In genomic region chr3:192917258-192917507, GRCh38 we compare ENCODE assay signal across 8 cellular contexts. TPM values are rescaled to one million over a fixed set of nuclear protein-coding genes. Genes with fewer than 3 reads are reported as not detected.
A peak's percentile ranks its signal among the peaks of the same experiment; 100 is the strongest.
DNase-seq lines count a peak whose midpoint lies in the region; ATAC-seq and TF ChIP-seq lines count a peak whose summit lies in the region.

No MANE protein-coding gene starts in this region.

- peak overlapping the region; percentile 72 for H3K4me3 Mint-ChIP-seq in natural killer cell

- H4K20me1 ChIP-seq in PC-3 (ENCODE audit: low read length) (peaks cover 30% of the 10 kb centered on the region), Karpas-422 (ENCODE audit: insufficient read depth, low read depth, low read length) (no peaks in the 10 kb centered on the region)

- H3K9ac ChIP-seq in PC-3 (ENCODE audit: low read length) = peak overlapping the region; percentile 96
- no peak overlapping the region for H3K9ac ChIP-seq in Karpas-422 (ENCODE audit: low read length)

- peak; percentile 55 for DNase-seq in GM20000 (ENCODE audit: low spot score)
- no peak for DNase-seq in PC-3
- DNase-seq in coronary artery (ENCODE audit: low spot score) = no peak
- no peak for DNase-seq in natural killer cell
- no peak for DNase-seq in Karpas-422
- no peak for DNase-seq in NCI-H774 (lab: John Stamatoyannopoulos, UW)

- no peaks in the 10 kb centered on the region for H3K27me3 ChIP-seq in ACC112 (ENCODE audit: insufficient read depth, low read length)
- no peaks in the 10 kb centered on the region for H3K27me3 ChIP-seq in PC-3 (ENCODE audit: low read length)
- no peaks in the 10 kb centered on the region for H3K27me3 ChIP-seq in Karpas-422 (ENCODE audit: low read length)

- H3K27me3 Mint-ChIP-seq in natural killer cell (ENCODE audit: low read depth in 2 of 2) = peaks cover 57 to 64% of the 10 kb centered on the region in 2 donors

- TF ChIP-seq CTCF in GM20000 (IDR thresholded peaks at IDR 0.05; ENCODE audit: extremely low read depth, missing control alignments) = no peak
- TF ChIP-seq CTCF in PC-3 (conservative IDR thresholded peaks at IDR 0.05; ENCODE audit: low read depth, low read length) = no peak
- no peak for TF ChIP-seq CTCF in coronary artery (IDR thresholded peaks at IDR 0.05)
- TF ChIP-seq CTCF in natural killer cell (IDR thresholded peaks at IDR 0.05) = no peak

- H3F3A ChIP-seq in PC-3 (ENCODE audit: low read length, unreplicated experiment) = no peaks in the 10 kb centered on the region

- H3K36me3 Mint-ChIP-seq in natural killer cell = no peaks in the 10 kb centered on the region

- H3K9me2 ChIP-seq in PC-3 (replicated peaks; ENCODE audit: low read length) (no peaks in the 10 kb centered on the region), Karpas-422 (replicated peaks; ENCODE audit: insufficient read depth, low read length) (no peaks in the 10 kb centered on the region)

- no peak for ATAC-seq in PC-3
- peak in 2 of 3 donors; percentile 21 to 24 for ATAC-seq in natural killer cell
- no peak for ATAC-seq in HG03457 (IDR thresholded peaks at IDR 0.05; ENCODE audit: unreplicated experiment)

- H3K4me1 Mint-ChIP-seq in natural killer cell = peaks cover 12 to 13% of the 10 kb centered on the region in 2 donors

- H3K9me3 ChIP-seq in PC-3 (ENCODE audit: low read length) (no peaks in the 10 kb centered on the region), Karpas-422 (ENCODE audit: low read length) (no peaks in the 10 kb centered on the region)

- H3K4me2 ChIP-seq in PC-3 (ENCODE audit: low read length) = peak overlapping the region; percentile 93
- no peak overlapping the region for H3K4me2 ChIP-seq in Karpas-422 (ENCODE audit: low read depth, low read length, poor library complexity, severe bottlenecking)

- no peaks in the 10 kb centered on the region for H3K4me1 ChIP-seq in ACC112 (ENCODE audit: control insufficient read depth, insufficient read depth, low read length, unreplicated experiment)
- H3K4me1 ChIP-seq in PC-3 (ENCODE audit: insufficient read depth, low read length) = peaks cover 28% of the 10 kb centered on the region
- H3K4me1 ChIP-seq in Karpas-422 (ENCODE audit: low read length) = no peaks in the 10 kb centered on the region

- peak overlapping the region; percentile 99 for H3K4me3 ChIP-seq in ACC112 (ENCODE audit: low read depth, low read length)
- peak overlapping the region; percentile 99 for H3K4me3 ChIP-seq in PC-3 (ENCODE audit: low read length)
- peak overlapping the region; percentile 82 for H3K4me3 ChIP-seq in coronary artery
- no peak overlapping the region for H3K4me3 ChIP-seq in Karpas-422 (ENCODE audit: low read length)

- H3K27ac ChIP-seq in ACC112 (ENCODE audit: low read depth, low read length) = peak overlapping the region; percentile 87
- H3K27ac ChIP-seq in PC-3 (ENCODE audit: low read length) = peak overlapping the region; percentile 89
- H3K27ac ChIP-seq in coronary artery = peak overlapping the region; percentile 78 to 88
- H3K27ac ChIP-seq in Karpas-422 (ENCODE audit: low read length) = no peak overlapping the region

- peak overlapping the region; percentile 99 for H2AFZ ChIP-seq in ACC112 (ENCODE audit: low read length, unreplicated experiment)
- H2AFZ ChIP-seq in PC-3 (ENCODE audit: low read length) = peak overlapping the region; percentile 84
- no peak overlapping the region for H2AFZ ChIP-seq in Karpas-422 (ENCODE audit: low read length)

- CTCF ChIA-PET in PC-3 (lab: Charles Lee) = interaction anchor here (0.5 kb wide), 1 partner anchor 18 kb away, joined by 3 read pairs; no protein-coding TSS in a partner anchor

- intact Hi-C loops in PC-3 (cut with micrococcal nuclease) = loop anchor here (1.0 to 5.0 kb wide), 3 partner anchors 10 to 675 kb away; partner anchors contain the start of gene OPA1
- intact Hi-C loops in natural killer cell (cut with micrococcal nuclease) = no loop called here

- H3K79me2 ChIP-seq in ACC112 (ENCODE audit: control insufficient read depth, insufficient read depth, low read length, unreplicated experiment) (peaks cover 22% of the 10 kb centered on the region), PC-3 (ENCODE audit: low read length) (peaks cover 62% of the 10 kb centered on the region), Karpas-422 (ENCODE audit: low read length) (no peaks in the 10 kb centered on the region)

- peak overlapping the region in 1 of 2 donors; percentile 75 for H3K27ac Mint-ChIP-seq in natural killer cell

- BruUV-seq in PC-3 (replicated peaks; lab: Mats Ljungman, UMichigan) = TSS peak; percentile 60

- POLR2A ChIA-PET in PC-3 (lab: Charles Lee; ENCODE audit: unreplicated experiment) = interaction anchor here (1.1 kb wide), 1 partner anchor 34 kb away, joined by 6 read pairs; no protein-coding TSS in a partner anchor

- H3K36me3 ChIP-seq in ACC112 (ENCODE audit: insufficient read depth, low read length) = no peaks in the 10 kb centered on the region
- H3K36me3 ChIP-seq in PC-3 (ENCODE audit: low read depth, low read length) = no peaks in the 10 kb centered on the region
- H3K36me3 ChIP-seq in Karpas-422 (ENCODE audit: insufficient read depth, low read length) = no peaks in the 10 kb centered on the region

- peaks cover 0 to 2% of the 10 kb centered on the region in 2 donors for H3K9me3 Mint-ChIP-seq in natural killer cell

RNA-seq across cellular contexts. Expression of gene MB21D2, which starts 0.5 kb away (rescaled TPM):
- total RNA-seq in PC-3 (2014; rRNA removed) (22.5 and 26.0 TPM in 2 replicates), natural killer cell (under 1 TPM; 0.19 to 0.45 (median 0.27) TPM)
- total RNA-seq in Karpas-422 (2014; rRNA removed; shearing (Covaris generic); ENCODE audit: low replicate concordance) = not detected in 2 replicates

Comparison
In these comparisons a context has a peak if more than half of its experiments do, and no peak if none do; other contexts are left out.
1. ATAC-seq: peak in natural killer cell (2 of 3); none in PC-3 (single experiment) and HG03457 (single experiment).
2. RNA of gene MB21D2, which starts 0.5 kb away (total RNA-seq): 22.5 to 26.0 TPM in PC-3; 0.19 to 0.45 TPM in natural killer cell and not detected in Karpas-422; every median in the first group is over 10 times any median in the second.